Comparison of ENCODE assay signal across 8 cellular contexts in the genomic region with DNA sequence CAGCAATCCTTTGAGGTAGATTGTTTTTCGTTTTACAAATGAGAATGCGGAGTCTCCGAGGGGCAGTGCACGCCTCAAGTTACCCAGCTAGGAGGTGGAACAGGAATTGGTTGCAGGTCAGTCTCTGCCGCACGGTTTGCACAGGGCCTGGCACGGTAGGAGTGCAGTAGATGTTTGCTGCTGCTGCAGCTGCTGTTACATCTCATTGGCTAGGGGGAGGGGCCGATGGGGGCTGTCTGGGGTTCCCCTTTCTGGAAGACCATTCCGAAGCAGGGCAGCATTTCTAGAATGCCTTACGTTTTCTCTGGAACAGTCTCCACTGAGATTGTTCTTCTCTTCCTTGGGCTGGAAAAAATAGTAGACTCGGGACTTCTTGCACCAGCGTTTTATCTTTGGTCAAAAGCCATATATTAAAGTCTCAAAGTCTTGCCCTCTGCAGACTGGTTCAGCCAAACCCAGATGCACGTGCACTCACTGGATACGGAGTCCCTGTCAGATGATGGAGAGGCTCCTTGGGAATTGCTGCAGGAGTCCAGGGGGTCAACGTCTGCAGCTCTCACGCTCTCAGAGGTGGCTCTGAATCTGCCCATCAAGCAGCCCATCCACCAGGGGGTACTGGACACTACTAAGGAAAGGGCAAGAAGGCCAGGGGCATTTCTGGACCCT. TPM values are rescaled to one million over a fixed set of nuclear protein-coding genes. Genes with fewer than 3 reads are reported as not detected.
DNase-seq lines count a peak whose midpoint lies in the region; ATAC-seq, FAIRE-seq and TF ChIP-seq lines count a peak whose summit lies in the region.

No MANE protein-coding gene starts in this region.

- BruUV-seq in GM12878 (replicated peaks; lab: Mats Ljungman, UMichigan) = no TSS peak

- H3K36me3 Mint-ChIP-seq in CD8-positive, alpha-beta memory T cell = peaks cover 0 to 68% (median 6%) of the 10 kb centered on the region in 3 donors
- H3K36me3 Mint-ChIP-seq in mesothelial cell of epicardium = peaks cover 10% of the 10 kb centered on the region

- H3K27ac ChIP-seq in CD8-positive, alpha-beta memory T cell (ENCODE audit: low read depth, low read length) = peak overlapping the region; percentile 93
- no peak overlapping the region for H3K27ac ChIP-seq in OCI-LY3 (ENCODE audit: low read length)
- H3K27ac ChIP-seq in GM12878 (ENCODE audit: control insufficient read depth, insufficient read depth) = no peak overlapping the region
- peak overlapping the region in 2 of 4 donors; percentile 90 to 91 for H3K27ac ChIP-seq in tibial nerve

- H3K4me2 ChIP-seq in OCI-LY3 (ENCODE audit: low read length) (peak overlapping the region; percentile 87), GM12878 (ENCODE audit: control insufficient read depth, insufficient read depth) (peak overlapping the region; percentile 65)

- TF ChIP-seq RAD21 in GM12878 (IDR thresholded peaks at IDR 0.05; ENCODE audit: insufficient read depth, low read depth, low read length) = no peak

- no peaks in the 10 kb centered on the region for H3K27me3 ChIP-seq in CD8-positive, alpha-beta memory T cell (ENCODE audit: insufficient read depth, low read length, poor library complexity, severe bottlenecking)
- H3K27me3 ChIP-seq in OCI-LY3 (ENCODE audit: low read depth, low read length) (no peaks in the 10 kb centered on the region), GM12878 (replicated peaks in 1 of 2; ENCODE audit: control insufficient read depth in 2 of 2, insufficient read depth in 2 of 2, low read length in 1 of 2) (no peaks in the 10 kb centered on the region), tibial nerve (no peaks in the 10 kb centered on the region)

- SMC1A ChIA-PET in GM12878 (lab: Charles Lee; ENCODE audit: uncharacterized antibody, unreplicated experiment) = interaction anchor here (0.7 to 1.2 kb wide), 3 partner anchors 9 to 47 kb away, joined by 3 read pairs; no protein-coding TSS in a partner anchor

- no peak for TF ChIP-seq CTCF in OCI-LY3 (IDR thresholded peaks at IDR 0.05; ENCODE audit: low read depth, low read length)
- no peak for TF ChIP-seq CTCF in GM12878 (IDR thresholded peaks at IDR 0.05 in 2 of 3, conservative IDR thresholded peaks at IDR 0.05 in 1 of 3; ENCODE audit: control insufficient read depth in 2 of 3, extremely low read depth in 1 of 3, insufficient read depth in 1 of 3, low read depth in 3 of 3, low read length in 3 of 3)
- no peak for TF ChIP-seq CTCF in mesothelial cell of epicardium (IDR thresholded peaks at IDR 0.05; ENCODE audit: unreplicated experiment)
- TF ChIP-seq CTCF in tibial nerve (IDR thresholded peaks at IDR 0.05) = no peak

- H3K79me2 ChIP-seq in OCI-LY3 (ENCODE audit: low read length) = peaks cover 27% of the 10 kb centered on the region
- H3K79me2 ChIP-seq in GM12878 (ENCODE audit: control insufficient read depth, insufficient read depth, low read length) = peaks cover 34% of the 10 kb centered on the region

- TF ChIP-seq POLR2A in GM12878 (IDR thresholded peaks at IDR 0.05; ENCODE audit: low read depth, low read length) = peak; percentile 58
- no peak for TF ChIP-seq POLR2A in tibial nerve (IDR thresholded peaks at IDR 0.05)

- H3K9me3 Mint-ChIP-seq in CD8-positive, alpha-beta memory T cell = no peaks in the 10 kb centered on the region
- H3K9me3 Mint-ChIP-seq in mesothelial cell of epicardium = no peaks in the 10 kb centered on the region

- no peak for FAIRE-seq in GM12878 (lab: Jason Lieb, UNC)

- intact Hi-C loops in GM12878 (cut with micrococcal nuclease; ENCODE audit: unreplicated experiment) = no loop called here

- CTCF ChIA-PET in CD8-positive, alpha-beta memory T cell (lab: Charles Lee) = interaction anchor here (1.0 to 2.0 kb wide), 3 partner anchors 24 to 49 kb away, joined by 5 to 6 read pairs (median 6); no protein-coding TSS in a partner anchor
- CTCF ChIA-PET in GM12878 (lab: Yijun Ruan, JAX) = interaction anchor here (0.5 to 1.4 kb wide), 3 partner anchors 11 to 660 kb away, joined by 3 to 4 read pairs (median 3); no protein-coding TSS in a partner anchor

- DNase-seq in CD8-positive, alpha-beta memory T cell = peak; percentile 8 to 59 (median 25)
- DNase-seq in GM12878 (ENCODE audit: low read depth, low spot score) (no peak), mesothelial cell of epicardium (ENCODE audit: low spot score in 2 of 2, unreplicated experiment in 2 of 2) (no peak), tibial nerve (ENCODE audit: low spot score in 2 of 2) (peak in 1 of 2 donors; percentile 17), hepatic stellate cell (ENCODE audit: low spot score) (no peak)

- ATAC-seq in GM12878 = peak; percentile 36
- ATAC-seq in HG02623 (IDR thresholded peaks at IDR 0.05; ENCODE audit: unreplicated experiment) = no peak
- no peak for ATAC-seq in GM21360 (IDR thresholded peaks at IDR 0.05; ENCODE audit: unreplicated experiment)

- RAD21 ChIA-PET in GM12878 (lab: Charles Lee; ENCODE audit: unreplicated experiment) = no interaction called here

- peaks cover 26% of the 10 kb centered on the region for H3K36me3 ChIP-seq in CD8-positive, alpha-beta memory T cell (ENCODE audit: insufficient read depth, low read length)
- H3K36me3 ChIP-seq in OCI-LY3 (replicated peaks; ENCODE audit: low read depth, low read length) = peaks cover 9% of the 10 kb centered on the region
- H3K36me3 ChIP-seq in GM12878 (ENCODE audit: control insufficient read depth in 2 of 2, insufficient read depth in 2 of 2, low read length in 1 of 2) = no peaks in the 10 kb centered on the region; a peak in 1 of 4 replicates
- H3K36me3 ChIP-seq in tibial nerve = peaks cover 0 to 18% (median 0%) of the 10 kb centered on the region in 3 donors

- no peaks in the 10 kb centered on the region for H3K27me3 Mint-ChIP-seq in CD8-positive, alpha-beta memory T cell
- no peaks in the 10 kb centered on the region for H3K27me3 Mint-ChIP-seq in mesothelial cell of epicardium (ENCODE audit: low read depth)

- 25% methylated on average over 16 of the region's 16 CpGs for WGBS in GM12878 (ENCODE audit: insufficient coverage, insufficient replicate concordance, low lambda C conversion rate, missing lambda C conversion rate)
- 30 to 31% methylated on average over 15 to 16 of the region's 16 CpGs for WGBS in tibial nerve, 2 donors

- H3K27ac Mint-ChIP-seq in CD8-positive, alpha-beta memory T cell = peak overlapping the region; percentile 94 to 98 (median 96)
- H3K27ac Mint-ChIP-seq in mesothelial cell of epicardium = peak overlapping the region; percentile 93

- H4K20me1 ChIP-seq in OCI-LY3 (ENCODE audit: insufficient read depth, low read length) = no peaks in the 10 kb centered on the region
- no peaks in the 10 kb centered on the region for H4K20me1 ChIP-seq in GM12878 (ENCODE audit: control insufficient read depth, insufficient read depth)

- in situ Hi-C loops in GM12878 (cut with MboI) = loop anchor here (25.0 kb wide), 1 partner anchor 1426 kb away; no protein-coding TSS in a partner anchor

- peaks cover 67% of the 10 kb centered on the region for H3K4me1 ChIP-seq in CD8-positive, alpha-beta memory T cell (ENCODE audit: insufficient read depth, low read length)
- peaks cover 14% of the 10 kb centered on the region for H3K4me1 ChIP-seq in OCI-LY3 (ENCODE audit: low read length)
- H3K4me1 ChIP-seq in GM12878 (ENCODE audit: control insufficient read depth, insufficient read depth, low read length) = peaks cover 14% of the 10 kb centered on the region
- peaks cover 0 to 57% (median 25%) of the 10 kb centered on the region in 4 donors for H3K4me1 ChIP-seq in tibial nerve

- peak overlapping the region; percentile 80 for H3K4me3 ChIP-seq in CD8-positive, alpha-beta memory T cell (ENCODE audit: low read length)
- H3K4me3 ChIP-seq in OCI-LY3 (ENCODE audit: low read length) (peak overlapping the region; percentile 94), GM12878 (peak overlapping the region; percentile 96), tibial nerve (peak overlapping the region; percentile 74 to 86 (median 82))

- H3K9me3 ChIP-seq in CD8-positive, alpha-beta memory T cell (ENCODE audit: low read length) = no peaks in the 10 kb centered on the region
- H3K9me3 ChIP-seq in OCI-LY3 (ENCODE audit: insufficient read depth, low read length) (no peaks in the 10 kb centered on the region), GM12878 (replicated peaks; ENCODE audit: control insufficient read depth, insufficient read depth, low read length) (no peaks in the 10 kb centered on the region), tibial nerve (no peaks in the 10 kb centered on the region)

- H3K9ac ChIP-seq in OCI-LY3 (ENCODE audit: low read length) = peak overlapping the region; percentile 76
- peak overlapping the region; percentile 78 for H3K9ac ChIP-seq in GM12878 (ENCODE audit: control insufficient read depth, insufficient read depth, low read length)

- H3K4me1 Mint-ChIP-seq in CD8-positive, alpha-beta memory T cell = peaks cover 60 to 76% (median 74%) of the 10 kb centered on the region in 3 donors
- peaks cover 34% of the 10 kb centered on the region for H3K4me1 Mint-ChIP-seq in mesothelial cell of epicardium

- no peak for TF ChIP-seq EP300 in GM12878 (IDR thresholded peaks at IDR 0.05; ENCODE audit: borderline replicate concordance in 1 of 2, control insufficient read depth in 1 of 2, low read depth in 2 of 2, low read length in 2 of 2)
- TF ChIP-seq EP300 in tibial nerve (IDR thresholded peaks at IDR 0.05) = no peak

- POLR2A ChIA-PET in CD8-positive, alpha-beta memory T cell (lab: Charles Lee) = interaction anchor here (0.6 to 1.3 kb wide), 7 partner anchors 34 to 805 kb away, joined by 3 to 7 read pairs (median 3); no protein-coding TSS in a partner anchor
- POLR2A ChIA-PET in GM12878 (lab: Charles Lee) = no interaction called here

- H2AFZ ChIP-seq in OCI-LY3 (ENCODE audit: low read depth, low read length) = no peak overlapping the region
- H2AFZ ChIP-seq in GM12878 (ENCODE audit: control insufficient read depth, low read depth, low read length) = no peak overlapping the region

- peak overlapping the region; percentile 94 to 100 (median 96) for H3K4me3 Mint-ChIP-seq in CD8-positive, alpha-beta memory T cell
- H3K4me3 Mint-ChIP-seq in mesothelial cell of epicardium = peak overlapping the region; percentile 93

RNA-seq across cellular contexts. Expression of a gene that starts 1.2 kb away (rescaled TPM):
- 10 to 100 TPM; 50.2 to 50.8 TPM for total RNA-seq in CD8-positive, alpha-beta memory T cell
- polyA plus RNA-seq in CD8-positive, alpha-beta memory T cell = 50.3 TPM
- 11.7 and 12.6 TPM in 2 replicates for total RNA-seq in GM12878 (2013; cell fraction: nucleolus; rRNA removed)
- total RNA-seq in GM12878 (2014; rRNA removed) = 10.7 and 14.4 TPM in 2 replicates
- total RNA-seq in GM12878 (2014; rRNA removed; fragmentation: Illumina TruSeq; extraction: Trizol) = 6.4 and 7.6 TPM in 2 replicates
- 23.0 and 23.3 TPM in 2 replicates for total RNA-seq in GM12878 (2021)
- 6.4 TPM for polyA plus RNA-seq in GM12878 (2011; ENCODE audit: low read depth)
- polyA plus RNA-seq in GM12878 (2011; rRNA removed) = 4.0 and 7.5 TPM in 2 replicates
- 8.6 and 11.8 TPM in 2 replicates for polyA plus RNA-seq in GM12878 (2011; cell fraction: cytosol; rRNA removed)
- 79.9 and 80.0 TPM in 2 replicates for polyA plus RNA-seq in GM12878 (2011; cell fraction: nucleus; rRNA removed)
- 11.7 and 12.5 TPM in 2 replicates for polyA plus RNA-seq in GM12878 (2012)
- polyA plus RNA-seq in GM12878 (2014; fragmentation: Illumina TruSeq; extraction: Trizol) = 2.6 and 6.1 TPM in 2 replicates
- 1 to 10 TPM in 1 of 2 experiments, under 1 TPM in 1; 0.66 to 1.1 TPM for polyA plus RNA-seq in GM12878 (2014; fragmentation: Nextera tagmentation; extraction: Ambion mirVana)
- polyA plus RNA-seq in GM12878 (2014; rRNA removed) = 15.8 and 23.0 TPM in 2 replicates
- 10 to 100 TPM; 22.3 to 22.9 TPM for polyA plus RNA-seq in GM12878 (2016; fragmentation: Nextera tagmentation; extraction: Ambion mirVana)
- polyA minus RNA-seq in GM12878 (2011; rRNA and poly(A)+ RNA removed) = 6.4 and 11.9 TPM in 2 replicates
- polyA minus RNA-seq in GM12878 (2011; cell fraction: cytosol; rRNA and poly(A)+ RNA removed) = 4.8 and 5.2 TPM in 2 replicates
- 10.2 and 16.4 TPM in 2 replicates for polyA minus RNA-seq in GM12878 (2011; cell fraction: nucleus; rRNA and poly(A)+ RNA removed)
- total RNA-seq in mesothelial cell of epicardium = 47.1 to 49.0 TPM (median 47.7 TPM) in 3 replicates
- total RNA-seq in tibial nerve = 10 to 100 TPM; 20.1 to 50.1 (median 24.1) TPM

RNA-seq across cellular contexts. Expression of a gene that starts 1.4 kb away (rescaled TPM):
- total RNA-seq in CD8-positive, alpha-beta memory T cell = 10 to 100 TPM; 71.4 to 76.4 TPM
- 249 TPM for polyA plus RNA-seq in CD8-positive, alpha-beta memory T cell
- total RNA-seq in GM12878 (2013; cell fraction: nucleolus; rRNA removed) = 14.4 and 17.1 TPM in 2 replicates
- total RNA-seq in GM12878 (2014; rRNA removed) (32.6 and 36.7 TPM in 2 replicates), GM12878 (2014; rRNA removed; fragmentation: Illumina TruSeq; extraction: Trizol) (46.2 and 54.6 TPM in 2 replicates), GM12878 (2021) (18.9 and 23.0 TPM in 2 replicates), mesothelial cell of epicardium (28.2 to 31.0 TPM (median 29.9 TPM) in 3 replicates), tibial nerve (10 to 100 TPM; 44.4 to 61.2 (median 52.7) TPM)
- 32.0 TPM for polyA plus RNA-seq in GM12878 (2011; ENCODE audit: low read depth)
- polyA plus RNA-seq in GM12878 (2011; rRNA removed) (41.8 and 60.7 TPM in 2 replicates), GM12878 (2014; fragmentation: Illumina TruSeq; extraction: Trizol) (52.4 and 53.3 TPM in 2 replicates), GM12878 (2014; fragmentation: Nextera tagmentation; extraction: Ambion mirVana) (10 to 100 TPM; 28.6 to 60.9 TPM), GM12878 (2014; rRNA removed) (37.5 and 40.0 TPM in 2 replicates), GM12878 (2016; fragmentation: Nextera tagmentation; extraction: Ambion mirVana) (10 to 100 TPM; 56.9 to 59.0 TPM)
- polyA plus RNA-seq in GM12878 (2011; cell fraction: cytosol; rRNA removed) = 20.5 and 23.6 TPM in 2 replicates
- 6.5 and 9.3 TPM in 2 replicates for polyA plus RNA-seq in GM12878 (2011; cell fraction: nucleus; rRNA removed)
- polyA plus RNA-seq in GM12878 (2012) = 24.9 and 32.2 TPM in 2 replicates
- polyA minus RNA-seq in GM12878 (2011; rRNA and poly(A)+ RNA removed) = 8.7 and 13.1 TPM in 2 replicates
- 7.4 and 14.0 TPM in 2 replicates for polyA minus RNA-seq in GM12878 (2011; cell fraction: cytosol; rRNA and poly(A)+ RNA removed)
- polyA minus RNA-seq in GM12878 (2011; cell fraction: nucleus; rRNA and poly(A)+ RNA removed) = 3.7 and 7.0 TPM in 2 replicates

RNA-seq across cellular contexts. Expression of a gene that starts 12.5 kb away (rescaled TPM):
- total RNA-seq in CD8-positive, alpha-beta memory T cell = 10 to 100 TPM; 53.8 to 53.9 TPM
- 73.8 TPM for polyA plus RNA-seq in CD8-positive, alpha-beta memory T cell
- 43.7 and 49.9 TPM in 2 replicates for total RNA-seq in GM12878 (2013; cell fraction: nucleolus; rRNA removed)
- total RNA-seq in GM12878 (2014; rRNA removed) = 27.4 and 28.1 TPM in 2 replicates
- total RNA-seq in GM12878 (2014; rRNA removed; fragmentation: Illumina TruSeq; extraction: Trizol) = 28.9 and 29.1 TPM in 2 replicates
- 31.1 and 34.0 TPM in 2 replicates for total RNA-seq in GM12878 (2021)
- 22.8 TPM for polyA plus RNA-seq in GM12878 (2011; ENCODE audit: low read depth)
- polyA plus RNA-seq in GM12878 (2011; rRNA removed) = 44.7 and 45.4 TPM in 2 replicates
- 43.5 and 44.8 TPM in 2 replicates for polyA plus RNA-seq in GM12878 (2011; cell fraction: cytosol; rRNA removed)
- polyA plus RNA-seq in GM12878 (2011; cell fraction: nucleus; rRNA removed) = 22.0 and 25.2 TPM in 2 replicates
- polyA plus RNA-seq in GM12878 (2012) = 19.4 and 24.6 TPM in 2 replicates
- 37.4 and 43.1 TPM in 2 replicates for polyA plus RNA-seq in GM12878 (2014; fragmentation: Illumina TruSeq; extraction: Trizol)
- 1 to 10 TPM; 3.2 to 8.0 TPM for polyA plus RNA-seq in GM12878 (2014; fragmentation: Nextera tagmentation; extraction: Ambion mirVana)
- 43.3 and 45.3 TPM in 2 replicates for polyA plus RNA-seq in GM12878 (2014; rRNA removed)
- polyA plus RNA-seq in GM12878 (2016; fragmentation: Nextera tagmentation; extraction: Ambion mirVana) = 10 to 100 TPM; 60.7 to 60.8 TPM
- 32.3 and 34.5 TPM in 2 replicates for polyA minus RNA-seq in GM12878 (2011; rRNA and poly(A)+ RNA removed)
- 10.9 and 14.2 TPM in 2 replicates for polyA minus RNA-seq in GM12878 (2011; cell fraction: cytosol; rRNA and poly(A)+ RNA removed)
- 9.7 and 17.6 TPM in 2 replicates for polyA minus RNA-seq in GM12878 (2011; cell fraction: nucleus; rRNA and poly(A)+ RNA removed)
- 33.7 to 34.8 TPM (median 33.8 TPM) in 3 replicates for total RNA-seq in mesothelial cell of epicardium
- 10 to 100 TPM; 26.0 to 55.2 (median 40.4) TPM for total RNA-seq in tibial nerve

RNA-seq across cellular contexts. Expression of a gene that starts 33.5 kb away (rescaled TPM):
- total RNA-seq in CD8-positive, alpha-beta memory T cell = 10 to 100 TPM; 24.6 to 27.1 TPM
- polyA plus RNA-seq in CD8-positive, alpha-beta memory T cell = 32.8 TPM
- total RNA-seq in GM12878 (2013; cell fraction: nucleolus; rRNA removed) = 35.2 and 38.1 TPM in 2 replicates
- 10.7 and 12.3 TPM in 2 replicates for total RNA-seq in GM12878 (2014; rRNA removed)
- total RNA-seq in GM12878 (2014; rRNA removed; fragmentation: Illumina TruSeq; extraction: Trizol) = 9.3 and 10.3 TPM in 2 replicates
- total RNA-seq in GM12878 (2021) = 11.3 and 11.6 TPM in 2 replicates
- 4.9 TPM for polyA plus RNA-seq in GM12878 (2011; ENCODE audit: low read depth)
- polyA plus RNA-seq in GM12878 (2011; rRNA removed) = 17.5 and 18.8 TPM in 2 replicates
- 16.7 and 17.6 TPM in 2 replicates for polyA plus RNA-seq in GM12878 (2011; cell fraction: cytosol; rRNA removed)
- polyA plus RNA-seq in GM12878 (2011; cell fraction: nucleus; rRNA removed) = 13.3 and 14.5 TPM in 2 replicates
- 8.5 and 11.1 TPM in 2 replicates for polyA plus RNA-seq in GM12878 (2012)
- polyA plus RNA-seq in GM12878 (2014; fragmentation: Illumina TruSeq; extraction: Trizol) = 8.8 and 10.6 TPM in 2 replicates
- 1 to 10 TPM; 1.8 to 2.4 TPM for polyA plus RNA-seq in GM12878 (2014; fragmentation: Nextera tagmentation; extraction: Ambion mirVana)
- polyA plus RNA-seq in GM12878 (2014; rRNA removed) = 10.6 and 11.7 TPM in 2 replicates
- polyA plus RNA-seq in GM12878 (2016; fragmentation: Nextera tagmentation; extraction: Ambion mirVana) = 1 to 10 TPM; 6.3 to 7.3 TPM
- 10.7 and 16.0 TPM in 2 replicates for polyA minus RNA-seq in GM12878 (2011; rRNA and poly(A)+ RNA removed)
- 4.7 and 5.3 TPM in 2 replicates for polyA minus RNA-seq in GM12878 (2011; cell fraction: cytosol; rRNA and poly(A)+ RNA removed)
- polyA minus RNA-seq in GM12878 (2011; cell fraction: nucleus; rRNA and poly(A)+ RNA removed) = 6.2 and 9.9 TPM in 2 replicates
- 15.3 to 18.0 TPM (median 16.1 TPM) in 3 replicates for total RNA-seq in mesothelial cell of epicardium
- total RNA-seq in tibial nerve = 10 to 100 TPM; 19.2 to 41.2 (median 23.0) TPM

Comparison
In these comparisons a context has a peak if more than half of its experiments do, and no peak if none do; other contexts are left out.
1. DNase-seq: peak in CD8-positive, alpha-beta memory T cell (5 of 5); none in GM12878 (single experiment), mesothelial cell of epicardium (0 of 2) and hepatic stellate cell (single experiment).
2. Peak in every context shown above with its lines, with median percentiles within 50 percentile points of each other: H3K4me3 ChIP-seq.